Comparison of ENCODE assay signal across 9 cellular contexts in the genomic region with DNA sequence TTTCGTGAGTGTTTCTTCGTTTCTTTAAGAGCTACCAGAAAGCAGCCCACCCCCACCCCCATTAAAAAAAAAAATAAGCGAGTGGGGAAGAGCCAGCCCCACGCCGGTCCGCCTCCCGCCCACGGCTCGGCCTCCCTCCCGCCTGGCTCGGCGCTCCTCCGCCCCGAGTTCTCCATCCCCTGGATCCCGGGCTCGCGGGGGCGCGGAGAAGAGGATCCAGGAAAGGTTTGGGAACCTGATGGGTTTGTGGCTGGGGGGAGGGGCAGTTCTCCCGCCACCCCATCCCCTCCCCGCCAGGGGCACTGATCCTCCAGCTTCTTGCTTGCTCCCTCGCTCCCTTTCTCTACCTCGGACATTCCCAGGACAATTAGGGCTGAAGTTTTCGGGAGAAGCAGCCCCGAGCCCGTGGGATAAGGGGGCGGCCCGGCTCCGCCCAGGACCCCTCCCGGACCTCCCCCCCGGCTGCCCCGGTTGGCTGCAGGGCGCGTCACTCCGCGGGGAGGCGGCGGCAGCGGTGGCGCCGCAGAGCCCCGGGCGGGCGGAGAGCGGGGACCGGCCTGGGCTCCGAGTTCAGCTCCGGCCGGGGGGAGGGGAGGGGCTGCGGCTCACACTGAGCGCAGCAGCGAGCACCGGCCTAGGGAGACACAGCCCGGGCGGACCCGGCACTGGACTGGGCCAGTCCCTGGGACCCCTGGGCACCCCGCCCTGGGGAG. TPM values are rescaled to one million over a fixed set of nuclear protein-coding genes. Genes with fewer than 3 reads are reported as not detected.
A peak's percentile ranks its signal among the peaks of the same experiment; 100 is the strongest.
DNase-seq lines count a peak whose midpoint lies in the region; ATAC-seq and TF ChIP-seq lines count a peak whose summit lies in the region.
"Had no signal": no experiment of that assay in that cellular context is flagged by ENCODE, and none has a peak within 500 bp of the region (broad histone marks: within the 10 kb centered on the region; RNA-seq: fewer than 3 reads in every experiment).

No MANE protein-coding gene starts in this region.

- no CpG with 5 or more reads among the region's 57 CpGs for WGBS in H9 (ENCODE audit: extremely low coverage, insufficient read length, low lambda C conversion rate)
- WGBS in heart left ventricle, 4 donors: 0 to 2% (median 1%) methylated on average over 12 to 57 of the region's 57 CpGs

- H3K36me3 Mint-ChIP-seq in H9 (ENCODE audit: insufficient read depth in 1 of 3, low read depth in 3 of 3) (peaks cover 0 to 23% (median 14%) of the 10 kb centered on the region in 3 experiments; a peak in 5 of 7 replicates), CD14-positive monocyte (peaks cover 0 to 3% of the 10 kb centered on the region in 2 donors)

- no peak overlapping the region for H4K91ac ChIP-seq in H9 (ENCODE audit: insufficient read length, low read depth, low read length)

- no peak overlapping the region; the same call in 1 of the 2 replicates for H3K4ac ChIP-seq in H9 (ENCODE audit: low read depth, low read length)

- intact Hi-C loops in heart left ventricle (cut with DNase I) (no loop called here), CD14-positive monocyte (cut with micrococcal nuclease) (no loop called here)

- H3K23ac ChIP-seq in H9 (ENCODE audit: insufficient read length, low read depth, low read length): no peak overlapping the region

- H2BK15ac ChIP-seq in H9 (ENCODE audit: low read depth, low read length): no peak overlapping the region

- H3T11ph ChIP-seq in H9 (ENCODE audit: low read length): no peak overlapping the region

- no peak overlapping the region for H2BK12ac ChIP-seq in H9 (ENCODE audit: insufficient read length, low read depth, low read length)

- peak overlapping the region; percentile 34 to 62 (median 50) for H3K4me3 ChIP-seq in heart left ventricle

- H3K4me1 ChIP-seq in H9 (ENCODE audit: insufficient read depth, low read length) (peaks cover 3% of the 10 kb centered on the region; the same call in 1 of the 2 replicates), heart left ventricle (peaks cover 0 to 51% (median 18%) of the 10 kb centered on the region in 12 donors)

- peaks cover 16% of the 10 kb centered on the region; the same call in 1 of the 2 replicates for H3K79me2 ChIP-seq in H9 (ENCODE audit: insufficient read depth, low read length)

- H2AK5ac ChIP-seq in H9 (ENCODE audit: insufficient read length, low read length): no peak overlapping the region

- H3K9me3 Mint-ChIP-seq in H9: no peaks in the 10 kb centered on the region; a peak in 2 of 5 replicates
- peaks cover 0 to 22% (median 14%) of the 10 kb centered on the region in 7 donors for H3K9me3 Mint-ChIP-seq in CD14-positive monocyte

- H3K23me2 ChIP-seq in H9 (ENCODE audit: insufficient read length, low read depth, low read length, poor library complexity, severe bottlenecking): peaks cover 56% of the 10 kb centered on the region

- H3K4me3 Mint-ChIP-seq in H9 (peak overlapping the region; percentile 78 to 87), CD14-positive monocyte (peak overlapping the region in 1 of 2 donors; percentile 55)

- no peak overlapping the region for H2AFZ ChIP-seq in H9 (ENCODE audit: low read length)

- H4K20me1 ChIP-seq in H9 (ENCODE audit: control insufficient read depth, insufficient read depth, insufficient read length): no peaks in the 10 kb centered on the region

- H2BK20ac ChIP-seq in H9 (ENCODE audit: low read depth, low read length, poor library complexity, severe bottlenecking): no peak overlapping the region

- no peak overlapping the region for H4K8ac ChIP-seq in H9 (replicated peaks; ENCODE audit: insufficient read length, low read depth, low read length)

- no peak overlapping the region for H4K5ac ChIP-seq in H9 (ENCODE audit: insufficient read length, low read depth, low read length)

- H3K9ac ChIP-seq in H9 (ENCODE audit: extremely low read depth, insufficient read length, low read length): peak overlapping the region; percentile 33

- H3K27ac ChIP-seq in H9 (ENCODE audit: insufficient read length, low read depth, low read length): no peak overlapping the region
- peak overlapping the region in 2 of 12 donors; percentile 45 to 57 for H3K27ac ChIP-seq in heart left ventricle

- peak; percentile 56 for ATAC-seq in SK-N-SH treated with all-trans-retinoic acid at 6 μM for 48 hours
- peak in 3 of 4 donors; percentile 74 to 85 (median 82) for ATAC-seq in heart left ventricle
- no peak for ATAC-seq in HG03439 (IDR thresholded peaks at IDR 0.05; ENCODE audit: unreplicated experiment)
- ATAC-seq in GM21447 (IDR thresholded peaks at IDR 0.05; ENCODE audit: unreplicated experiment): no peak

- peak overlapping the region; percentile 52 for H3K18ac ChIP-seq in H9 (ENCODE audit: insufficient read length, low read depth, low read length)

- H3K56ac ChIP-seq in H9 (ENCODE audit: insufficient read length, low read depth, low read length): no peak overlapping the region

- H3K4me1 Mint-ChIP-seq in H9 (peaks cover 52 to 53% of the 10 kb centered on the region in 2 experiments), CD14-positive monocyte (peaks cover 8% of the 10 kb centered on the region)

- TF ChIP-seq CTCF in H9 (conservative IDR thresholded peaks at IDR 0.05): peak; percentile 40; the same call in 2 of the 3 replicates
- TF ChIP-seq CTCF in heart left ventricle (IDR thresholded peaks at IDR 0.05): no peak
- no peak for TF ChIP-seq CTCF in CD14-positive monocyte (IDR thresholded peaks at IDR 0.05)

- H3K4me2 ChIP-seq in H9 (ENCODE audit: insufficient read depth, insufficient read length, low read length): peak overlapping the region; percentile 82

- H3K27me3 Mint-ChIP-seq in H9 (ENCODE audit: low read depth): peaks cover 40% of the 10 kb centered on the region
- peaks cover 85 to 99% (median 87%) of the 10 kb centered on the region in 3 donors for H3K27me3 Mint-ChIP-seq in CD14-positive monocyte (ENCODE audit: low read depth in 3 of 3)

- no peaks in the 10 kb centered on the region for H3K79me1 ChIP-seq in H9 (ENCODE audit: insufficient read depth, low read depth, low read length, poor library complexity, severe bottlenecking)

- H2BK5ac ChIP-seq in H9 (ENCODE audit: insufficient read length, low read length): no peak overlapping the region

- no peak overlapping the region for H2BK120ac ChIP-seq in H9 (ENCODE audit: low read depth, low read length, poor library complexity, severe bottlenecking)

- H3K27ac Mint-ChIP-seq in H9: peak overlapping the region in 2 of 3 experiments; percentile 52 to 76; a peak in 2 of 7 replicates
- no peak overlapping the region for H3K27ac Mint-ChIP-seq in CD14-positive monocyte
- H3K27ac Mint-ChIP-seq: naive B cell had no signal

- no peaks in the 10 kb centered on the region for H3K36me3 ChIP-seq in heart left ventricle

- DNase-seq in H9 (peak; percentile 91), heart left ventricle (peak in 4 of 5 donors; percentile 38 to 61 (median 46)), putamen (ENCODE audit: low spot score) (peak; percentile 95), CD14-positive monocyte (ENCODE audit: low spot score) (no peak), NOMO-1 (lab: John Stamatoyannopoulos, UW; ENCODE audit: unreplicated experiment in 2 of 2) (no peak)
- DNase-seq: naive B cell had no signal

- H3K14ac ChIP-seq in H9 (ENCODE audit: insufficient read depth, low read length): peak overlapping the region; percentile 83

- no peaks in the 10 kb centered on the region for H3K9me3 ChIP-seq in H9 (ENCODE audit: control insufficient read depth, low read depth, low read length)
- no peaks in the 10 kb centered on the region for H3K9me3 ChIP-seq in heart left ventricle

- H3K27me3 ChIP-seq in H9 (ENCODE audit: insufficient read depth, low read length) (peaks cover 17% of the 10 kb centered on the region; the same call in 1 of the 2 replicates), heart left ventricle (peaks cover 52 to 99% (median 89%) of the 10 kb centered on the region in 9 donors)

- TF ChIP-seq POLR2A in heart left ventricle (IDR thresholded peaks at IDR 0.05): no peak

TF ChIP-seq in SK-N-SH treated with all-trans-retinoic acid at 6 μM for 48 hours, 23 proteins besides CTCF, POLR2A, EP300 and RAD21:
- TF ChIP-seq GLIS3 (CRISPR knock-in tag; IDR thresholded peaks at IDR 0.05) (no peak), TOX (CRISPR knock-in tag; IDR thresholded peaks at IDR 0.05; ENCODE audit: borderline replicate concordance) (no peak), ZNF8 (CRISPR knock-in tag; IDR thresholded peaks at IDR 0.05) (no peak), ARNTL (CRISPR knock-in tag; IDR thresholded peaks at IDR 0.05; ENCODE audit: borderline replicate concordance, low read depth) (no peak), SNAI2 (CRISPR knock-in tag; IDR thresholded peaks at IDR 0.05) (no peak), OSR1 (CRISPR knock-in tag; IDR thresholded peaks at IDR 0.05) (no peak), RARB (CRISPR knock-in tag; IDR thresholded peaks at IDR 0.05) (no peak), ZFP3 (CRISPR knock-in tag; IDR thresholded peaks at IDR 0.05) (no peak), TSHZ2 (CRISPR knock-in tag; IDR thresholded peaks at IDR 0.05) (no peak)
TF ChIP-seq in SK-N-SH treated with all-trans-retinoic acid at 6 μM for 48 hours: peak in this region for 0.

RNA-seq across cellular contexts. Expression of gene SALL1, which starts 1.0 kb away (rescaled TPM):
- total RNA-seq in H9 (2021) (87.6 and 101 TPM in 2 replicates), heart left ventricle (under 1 TPM in 5 of 9 donors, not detected in 4; 0.05 to 0.75 (median 0.13) TPM)
- polyA plus RNA-seq in heart left ventricle (under 1 TPM; 0.08 TPM), CD14-positive monocyte (not detected)

Comparison
In these comparisons a context has a peak if more than half of its experiments do, and no peak if none do; other contexts are left out.
1. DNase-seq: peak in H9 (single experiment), heart left ventricle (4 of 5) and putamen (single experiment); none in CD14-positive monocyte (single experiment) and NOMO-1 (0 of 2).
2. H3K27ac Mint-ChIP-seq: peak in H9 (2 of 3); none in CD14-positive monocyte (0 of 7).
3. ATAC-seq: peak in SK-N-SH treated with all-trans-retinoic acid at 6 μM for 48 hours (single experiment) and heart left ventricle (3 of 4); none in HG03439 (single experiment) and GM21447 (single experiment).
4. RNA of gene SALL1, which starts 1.0 kb away (total RNA-seq): 87.6 to 101 TPM in H9; 0.05 to 0.75 TPM in heart left ventricle; every median in the first group is over 10 times any median in the second.